ENCODE assay signal across 8 cellular contexts in the genomic region with DNA sequence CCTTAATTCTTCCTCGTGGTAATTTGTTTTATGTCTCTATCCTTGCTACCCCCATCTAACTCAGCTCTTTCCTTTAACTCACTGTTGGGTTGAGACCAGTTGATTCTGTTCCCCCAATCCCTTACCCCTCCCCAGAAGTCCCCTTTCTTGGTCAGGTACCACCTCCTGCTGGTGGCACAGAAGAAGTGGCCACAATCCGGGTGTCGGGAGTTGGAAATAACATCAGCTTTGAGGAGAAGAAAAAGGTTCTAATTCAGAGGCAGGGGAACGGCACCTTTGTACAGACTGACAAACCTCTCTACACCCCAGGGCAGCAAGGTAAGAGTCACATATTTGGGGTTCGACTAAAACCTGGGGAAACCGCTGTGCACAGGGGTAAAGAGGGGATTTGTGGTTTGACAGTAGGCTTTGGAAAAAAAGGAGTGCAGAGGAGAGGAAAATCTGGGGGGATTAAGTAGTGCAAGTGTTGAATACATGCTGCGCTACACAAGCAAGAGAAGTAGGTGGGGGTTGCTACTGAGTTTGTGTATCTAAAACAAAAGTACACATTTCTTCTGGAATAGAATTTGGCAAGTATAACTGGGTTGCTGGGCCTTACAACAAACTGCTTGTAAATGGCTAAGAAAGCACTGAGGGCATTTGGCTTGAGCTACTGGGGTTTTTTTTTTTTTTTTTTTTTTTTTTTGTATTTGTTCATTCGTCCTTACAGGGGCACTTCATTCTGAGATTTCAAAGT. TPM values are rescaled to one million over a fixed set of nuclear protein-coding genes. Genes with fewer than 3 reads are reported as not detected.
DNase-seq lines count a peak whose midpoint lies in the region; ATAC-seq and TF ChIP-seq lines count a peak whose summit lies in the region.

No MANE protein-coding gene starts in this region.

- H3K9me3 ChIP-seq in psoas muscle = peaks cover 7% of the 10 kb centered on the region

- TF ChIP-seq CTCF in GM10266 (IDR thresholded peaks at IDR 0.05; ENCODE audit: control insufficient read depth, insufficient read depth, low read depth, missing control alignments) (peak; percentile 31), fibroblast of pulmonary artery (IDR thresholded peaks at IDR 0.05; ENCODE audit: low read length, missing control alignments) (peak; percentile 62), psoas muscle (IDR thresholded peaks at IDR 0.05) (peak; percentile 49)

- ATAC-seq in psoas muscle (no peak), GM19395 (IDR thresholded peaks at IDR 0.05; ENCODE audit: unreplicated experiment) (no peak)

- DNase-seq in GM10266 (ENCODE audit: extremely low spot score) = no peak
- DNase-seq in OCI-M1 (lab: John Stamatoyannopoulos, UW) = peak; percentile 32
- peak; percentile 43 for DNase-seq in fibroblast of pulmonary artery (ENCODE audit: low read depth)
- no peak for DNase-seq in psoas muscle
- no peak for DNase-seq in T-helper 1 cell
- DNase-seq in germinal center (ENCODE audit: low spot score) = no peak
- no peak for DNase-seq in activated gamma-delta T cell (lab: John Stamatoyannopoulos, UW)

- no peaks in the 10 kb centered on the region for H3K36me3 ChIP-seq in psoas muscle (ENCODE audit: insufficient read depth in 1 of 2, low read depth in 1 of 2)

- no peak overlapping the region for H3K27ac ChIP-seq in psoas muscle

- peaks cover 0 to 2% (median 0%) of the 10 kb centered on the region in 3 donors for H3K27me3 ChIP-seq in psoas muscle (ENCODE audit: insufficient read depth in 3 of 3, low read length in 2 of 3)

- 20 to 25% (median 22%) methylated on average over 8 of the region's 8 CpGs for WGBS in psoas muscle, 3 donors

- H3K4me1 ChIP-seq in psoas muscle = no peaks in the 10 kb centered on the region

- intact Hi-C loops in psoas muscle (cut with DNase I) = loop anchor here in 1 of 2 donors (10.0 kb wide), 1 partner anchor 139 kb away; no protein-coding TSS in a partner anchor

- H3K4me3 ChIP-seq in fibroblast of pulmonary artery (replicated peaks; ENCODE audit: low read depth, low read length) = no peak overlapping the region
- no peak overlapping the region for H3K4me3 ChIP-seq in psoas muscle

RNA-seq across cellular contexts. Expression of gene A2ML1, which starts 1.3 kb away (rescaled TPM):
- under 1 TPM in 1 of 4 donors, not detected in 3; 0.28 TPM for total RNA-seq in psoas muscle
- polyA plus RNA-seq in psoas muscle = under 1 TPM in 2 of 3 donors, not detected in 1; 0.09 to 0.11 TPM

Comparison
In these comparisons a context has a peak if more than half of its experiments do, and no peak if none do; other contexts are left out.
1. DNase-seq: peak in OCI-M1 (single experiment) and fibroblast of pulmonary artery (single experiment); none in GM10266 (single experiment), psoas muscle (0 of 2), T-helper 1 cell (0 of 5), germinal center (single experiment) and activated gamma-delta T cell (single experiment).
2. Peak in every context shown above with its lines, with median percentiles within 50 percentile points of each other: CTCF ChIP-seq.